2 cellular contexts compared by ENCODE assay signal in the genomic region with DNA sequence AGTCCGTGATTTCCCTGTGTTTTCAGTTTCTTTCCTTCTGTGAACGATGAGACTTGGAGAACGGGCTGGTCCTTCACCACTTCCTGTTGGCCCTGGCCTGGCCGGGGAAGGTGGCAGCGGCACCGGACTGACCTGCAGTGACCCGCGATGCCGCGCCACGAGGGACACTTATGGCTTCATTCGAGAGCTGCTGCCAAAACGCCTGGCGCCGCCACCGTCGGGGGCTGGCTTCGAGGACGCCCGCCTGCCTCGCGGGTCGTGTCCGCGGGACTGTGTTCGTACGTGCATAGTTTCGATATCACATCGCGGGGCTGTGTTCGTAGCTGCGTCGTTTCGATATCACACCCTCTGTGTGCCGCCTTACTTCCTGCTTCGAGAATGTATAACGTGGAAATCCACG.
TF ChIP-seq lines count a peak whose summit lies in the region.

No MANE protein-coding gene starts in this region.

TF ChIP-seq in GM12878, 131 proteins besides CTCF, POLR2A, EP300 and RAD21:
- TF ChIP-seq, protein P1, sequence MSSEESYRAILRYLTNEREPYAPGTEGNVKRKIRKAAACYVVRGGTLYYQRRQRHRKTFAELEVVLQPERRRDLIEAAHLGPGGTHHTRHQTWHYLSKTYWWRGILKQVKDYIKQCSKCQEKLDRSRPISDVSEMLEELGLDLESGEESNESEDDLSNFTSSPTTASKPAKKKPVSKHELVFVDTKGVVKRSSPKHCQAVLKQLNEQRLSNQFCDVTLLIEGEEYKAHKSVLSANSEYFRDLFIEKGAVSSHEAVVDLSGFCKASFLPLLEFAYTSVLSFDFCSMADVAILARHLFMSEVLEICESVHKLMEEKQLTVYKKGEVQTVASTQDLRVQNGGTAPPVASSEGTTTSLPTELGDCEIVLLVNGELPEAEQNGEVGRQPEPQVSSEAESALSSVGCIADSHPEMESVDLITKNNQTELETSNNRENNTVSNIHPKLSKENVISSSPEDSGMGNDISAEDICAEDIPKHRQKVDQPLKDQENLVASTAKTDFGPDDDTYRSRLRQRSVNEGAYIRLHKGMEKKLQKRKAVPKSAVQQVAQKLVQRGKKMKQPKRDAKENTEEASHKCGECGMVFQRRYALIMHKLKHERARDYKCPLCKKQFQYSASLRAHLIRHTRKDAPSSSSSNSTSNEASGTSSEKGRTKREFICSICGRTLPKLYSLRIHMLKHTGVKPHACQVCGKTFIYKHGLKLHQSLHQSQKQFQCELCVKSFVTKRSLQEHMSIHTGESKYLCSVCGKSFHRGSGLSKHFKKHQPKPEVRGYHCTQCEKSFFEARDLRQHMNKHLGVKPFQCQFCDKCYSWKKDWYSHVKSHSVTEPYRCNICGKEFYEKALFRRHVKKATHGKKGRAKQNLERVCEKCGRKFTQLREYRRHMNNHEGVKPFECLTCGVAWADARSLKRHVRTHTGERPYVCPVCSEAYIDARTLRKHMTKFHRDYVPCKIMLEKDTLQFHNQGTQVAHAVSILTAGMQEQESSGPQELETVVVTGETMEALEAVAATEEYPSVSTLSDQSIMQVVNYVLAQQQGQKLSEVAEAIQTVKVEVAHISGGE (CRISPR knock-in tag; IDR thresholded peaks at IDR 0.05), result no peak
- TF ChIP-seq ZNF622 (IDR thresholded peaks at IDR 0.05) (no peak), KAT2A (conservative IDR thresholded peaks at IDR 0.05; ENCODE audit: control insufficient read depth, low read depth, low read length) (no peak), MEF2A (IDR thresholded peaks at IDR 0.05; ENCODE audit: insufficient read depth, low read depth, low read length) (no peak), SUPT20H (IDR thresholded peaks at IDR 0.05; ENCODE audit: borderline replicate concordance, control insufficient read depth, low read depth, low read length) (no peak), ETV6 (conservative IDR thresholded peaks at IDR 0.05 in 1 of 2, IDR thresholded peaks at IDR 0.05 in 1 of 2; ENCODE audit: borderline replicate concordance in 1 of 2, low read depth in 1 of 2) (no peak), RUNX3 (IDR thresholded peaks at IDR 0.05; ENCODE audit: low read length) (no peak), SREBF1 (IDR thresholded peaks at IDR 0.05; ENCODE audit: low read length) (no peak)
- TF ChIP-seq, protein P2, sequence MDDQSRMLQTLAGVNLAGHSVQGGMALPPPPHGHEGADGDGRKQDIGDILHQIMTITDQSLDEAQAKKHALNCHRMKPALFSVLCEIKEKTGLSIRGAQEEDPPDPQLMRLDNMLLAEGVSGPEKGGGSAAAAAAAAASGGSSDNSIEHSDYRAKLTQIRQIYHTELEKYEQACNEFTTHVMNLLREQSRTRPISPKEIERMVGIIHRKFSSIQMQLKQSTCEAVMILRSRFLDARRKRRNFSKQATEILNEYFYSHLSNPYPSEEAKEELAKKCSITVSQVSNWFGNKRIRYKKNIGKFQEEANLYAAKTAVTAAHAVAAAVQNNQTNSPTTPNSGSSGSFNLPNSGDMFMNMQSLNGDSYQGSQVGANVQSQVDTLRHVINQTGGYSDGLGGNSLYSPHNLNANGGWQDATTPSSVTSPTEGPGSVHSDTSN (IDR thresholded peaks at IDR 0.05; ENCODE audit: insufficient replicate concordance, low read depth, low read length), result no peak

TF ChIP-seq in HepG2, 621 proteins besides CTCF, POLR2A, EP300 and RAD21:
- TF ChIP-seq ZC3H4 (CRISPR knock-in tag; IDR thresholded peaks at IDR 0.05; ENCODE audit: borderline replicate concordance) (no peak), ZNF749 (CRISPR knock-in tag; IDR thresholded peaks at IDR 0.05; ENCODE audit: borderline replicate concordance) (no peak), MATR3 (CRISPR knock-in tag; IDR thresholded peaks at IDR 0.05) (no peak), NR3C1 (CRISPR knock-in tag; IDR thresholded peaks at IDR 0.05) (no peak), FOXK2 (IDR thresholded peaks at IDR 0.05) (no peak), ZNF138 (CRISPR knock-in tag; IDR thresholded peaks at IDR 0.05; ENCODE audit: low read depth) (no peak), ELF3 (CRISPR knock-in tag; IDR thresholded peaks at IDR 0.05) (no peak), RORA (CRISPR knock-in tag; IDR thresholded peaks at IDR 0.05) (no peak), ZNF282 (IDR thresholded peaks at IDR 0.05; ENCODE audit: partially characterized antibody) (no peak)
- TF ChIP-seq, protein P3, sequence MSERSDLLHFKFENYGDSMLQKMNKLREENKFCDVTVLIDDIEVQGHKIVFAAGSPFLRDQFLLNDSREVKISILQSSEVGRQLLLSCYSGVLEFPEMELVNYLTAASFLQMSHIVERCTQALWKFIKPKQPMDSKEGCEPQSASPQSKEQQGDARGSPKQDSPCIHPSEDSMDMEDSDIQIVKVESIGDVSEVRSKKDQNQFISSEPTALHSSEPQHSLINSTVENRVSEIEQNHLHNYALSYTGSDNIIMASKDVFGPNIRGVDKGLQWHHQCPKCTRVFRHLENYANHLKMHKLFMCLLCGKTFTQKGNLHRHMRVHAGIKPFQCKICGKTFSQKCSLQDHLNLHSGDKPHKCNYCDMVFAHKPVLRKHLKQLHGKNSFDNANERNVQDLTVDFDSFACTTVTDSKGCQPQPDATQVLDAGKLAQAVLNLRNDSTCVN (CRISPR knock-in tag; IDR thresholded peaks at IDR 0.05; ENCODE audit: borderline replicate concordance), result no peak
- TF ChIP-seq, protein P4, sequence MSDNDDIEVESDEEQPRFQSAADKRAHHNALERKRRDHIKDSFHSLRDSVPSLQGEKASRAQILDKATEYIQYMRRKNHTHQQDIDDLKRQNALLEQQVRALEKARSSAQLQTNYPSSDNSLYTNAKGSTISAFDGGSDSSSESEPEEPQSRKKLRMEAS (IDR thresholded peaks at IDR 0.05), result no peak
- TF ChIP-seq, protein P5, sequence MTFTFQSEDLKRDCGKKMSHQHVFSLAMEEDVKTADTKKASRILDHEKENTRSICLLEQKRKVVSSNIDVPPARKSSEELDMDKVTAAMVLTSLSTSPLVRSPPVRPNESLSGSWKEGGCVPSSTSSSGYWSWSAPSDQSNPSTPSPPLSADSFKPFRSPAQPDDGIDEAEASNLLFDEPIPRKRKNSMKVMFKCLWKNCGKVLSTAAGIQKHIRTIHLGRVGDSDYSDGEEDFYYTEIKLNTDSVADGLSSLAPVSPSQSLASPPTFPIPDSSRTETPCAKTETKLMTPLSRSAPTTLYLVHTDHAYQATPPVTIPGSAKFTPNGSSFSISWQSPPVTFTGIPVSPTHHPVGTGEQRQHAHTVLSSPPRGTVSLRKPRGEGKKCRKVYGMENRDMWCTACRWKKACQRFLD (CRISPR knock-in tag; IDR thresholded peaks at IDR 0.05; ENCODE audit: borderline replicate concordance), result no peak
